Comparison of ENCODE assay signal across 9 cellular contexts in genomic region chr4:54547299-54548097, GRCh38.
DNase-seq lines count a peak whose midpoint lies in the region; ATAC-seq, FAIRE-seq and TF ChIP-seq lines count a peak whose summit lies in the region.
"Had no signal": no experiment of that assay in that cellular context is flagged by ENCODE, and none has a peak within 500 bp of the region (broad histone marks: within the 10 kb centered on the region; RNA-seq: fewer than 3 reads in every experiment).

No MANE protein-coding gene starts in this region.

- H3K36me3 Mint-ChIP-seq in T-helper 17 cell (ENCODE audit: low read depth) = no peaks in the 10 kb centered on the region

- no peaks in the 10 kb centered on the region for H3K36me3 ChIP-seq in kidney (ENCODE audit: control insufficient read depth in 1 of 2, insufficient read depth in 2 of 2, low read length in 2 of 2)

- TF ChIP-seq CTCF in kidney (IDR thresholded peaks at IDR 0.05; ENCODE audit: borderline replicate concordance, extremely low read depth, insufficient read depth) = no peak

- peak overlapping the region; percentile 23 to 30 for H3K27ac ChIP-seq in kidney (ENCODE audit: low read depth in 2 of 2, low read length in 2 of 2)

- no peak overlapping the region for H3K9ac ChIP-seq in kidney (ENCODE audit: low read length in 2 of 2)

- no peaks in the 10 kb centered on the region for H3K27me3 Mint-ChIP-seq in T-helper 17 cell

- no peak for FAIRE-seq in kidney (lab: Jason Lieb, UNC)

- intact Hi-C loops in kidney (cut with DNase I) (no loop called here), left cardiac atrium (cut with DNase I) (no loop called here)

- no peak overlapping the region for H3K4me3 Mint-ChIP-seq in T-helper 17 cell

- ATAC-seq in GM18907 (IDR thresholded peaks at IDR 0.05; ENCODE audit: unreplicated experiment) = peak; percentile 90
- peak; percentile 68 for ATAC-seq in HG02610 (IDR thresholded peaks at IDR 0.05; ENCODE audit: unreplicated experiment)
- no peak for ATAC-seq in left cardiac atrium
- no peak for ATAC-seq in T-helper 17 cell

- no peak overlapping the region for H3K4me3 ChIP-seq in kidney (ENCODE audit: low read length in 2 of 2)

- DNase-seq in NCI-H510A (lab: John Stamatoyannopoulos, UW) (peak; percentile 21), kidney (no peak), NCI-H2171 (lab: John Stamatoyannopoulos, UW) (no peak), MV-4-11 (lab: John Stamatoyannopoulos, UW) (no peak), left cardiac atrium (no peak), T-helper 17 cell (no peak)
- DNase-seq: NCI-H1930 had no signal

- peaks cover 0 to 8% of the 10 kb centered on the region in 2 donors for H3K4me1 ChIP-seq in kidney (ENCODE audit: control insufficient read depth in 1 of 2, insufficient read depth in 1 of 2, low read depth in 1 of 2, low read length in 2 of 2)

- H3K27ac Mint-ChIP-seq in T-helper 17 cell = no peak overlapping the region

- no peaks in the 10 kb centered on the region for H3K4me1 Mint-ChIP-seq in T-helper 17 cell

- H3K9me3 ChIP-seq in kidney (ENCODE audit: control insufficient read depth in 1 of 2, low read length in 2 of 2) (no peaks in the 10 kb centered on the region), T-helper 17 cell (ENCODE audit: control insufficient read depth, low read length, poor library complexity, severe bottlenecking) (no peaks in the 10 kb centered on the region)

Comparison
In these comparisons a context has a peak if more than half of its experiments do, and no peak if none do; other contexts are left out.
1. ATAC-seq: peak in GM18907 (single experiment) and HG02610 (single experiment); none in left cardiac atrium (0 of 2) and T-helper 17 cell (single experiment).